In genomic region chr4:42671431-42672194, GRCh38 we compare ENCODE assay signal across 8 cellular contexts. TPM values are rescaled to one million over a fixed set of nuclear protein-coding genes. Genes with fewer than 3 reads are reported as not detected.
A peak's percentile ranks its signal among the peaks of the same experiment; 100 is the strongest.
DNase-seq lines count a peak whose midpoint lies in the region; ATAC-seq lines count a peak whose summit lies in the region.

No MANE protein-coding gene starts in this region.

- peaks cover 35% of the 10 kb centered on the region for H3K4me1 Mint-ChIP-seq in activated CD4-positive, alpha-beta T cell treated with anti-CD3 and anti-CD28 coated beads, Interleukin-2, amount 10 ng/mL, durations not matched to agents 24 days and 14 days
- peaks cover 82% of the 10 kb centered on the region for H3K4me1 Mint-ChIP-seq in stimulated activated naive CD8-positive, alpha-beta T cell treated with anti-CD3 and anti-CD28 coated beads, Interleukin-15, Interleukin-2, amounts not matched to agents 100 ng/mL and 50 ng/mL, for 24 hours (ENCODE audit: low read depth)

- peak; percentile 78 for DNase-seq in activated CD4-positive, alpha-beta T cell treated with anti-CD3 and anti-CD28 coated beads, Interleukin-2, amount 10 ng/mL, durations not matched to agents 24 days and 14 days
- DNase-seq in activated CD4-positive, alpha-beta T cell treated with anti-CD3 and anti-CD28 coated beads for 1 hour, result no peak
- DNase-seq in activated T-cell treated with anti-CD3 and anti-CD28 coated beads, Interleukin-2, amount 50 U/mL, for 48 hours, result peak; percentile 42 to 53
- DNase-seq in H7 (no peak), DMS114 treated with DMSO at 0.1 percent for 48 hours (lab: John Stamatoyannopoulos, UW; ENCODE audit: unreplicated experiment) (no peak)

- intact Hi-C loops in activated CD4-positive, alpha-beta T cell treated with anti-CD3 and anti-CD28 coated beads, Interleukin-2, amount 10 ng/mL, durations not matched to agents 24 days and 14 days (cut with micrococcal nuclease), result loop anchor here (1.0 to 2.0 kb wide), 3 partner anchors 14 to 43 kb away; partner anchors contain the start of gene ATP8A1

- H3K36me3 ChIP-seq in H7 (replicated peaks; ENCODE audit: control insufficient read depth, insufficient read depth, low read length), result no peaks in the 10 kb centered on the region

- peaks cover under 1% of the 10 kb centered on the region for H3K27me3 Mint-ChIP-seq in activated CD4-positive, alpha-beta T cell treated with anti-CD3 and anti-CD28 coated beads, Interleukin-2, amount 10 ng/mL, durations not matched to agents 24 days and 14 days
- no peaks in the 10 kb centered on the region for H3K27me3 Mint-ChIP-seq in stimulated activated naive CD8-positive, alpha-beta T cell treated with anti-CD3 and anti-CD28 coated beads, Interleukin-15, Interleukin-2, amounts not matched to agents 100 ng/mL and 50 ng/mL, for 24 hours

- peak overlapping the region; percentile 42 for H3K4me3 Mint-ChIP-seq in activated CD4-positive, alpha-beta T cell treated with anti-CD3 and anti-CD28 coated beads, Interleukin-2, amount 10 ng/mL, durations not matched to agents 24 days and 14 days
- H3K4me3 Mint-ChIP-seq in stimulated activated naive CD8-positive, alpha-beta T cell treated with anti-CD3 and anti-CD28 coated beads, Interleukin-15, Interleukin-2, amounts not matched to agents 100 ng/mL and 50 ng/mL, for 24 hours, result peak overlapping the region; percentile 70

- H3K27ac Mint-ChIP-seq in activated CD4-positive, alpha-beta T cell treated with anti-CD3 and anti-CD28 coated beads, Interleukin-2, amount 10 ng/mL, durations not matched to agents 24 days and 14 days, result peak overlapping the region; percentile 88
- H3K27ac Mint-ChIP-seq in stimulated activated naive CD8-positive, alpha-beta T cell treated with anti-CD3 and anti-CD28 coated beads, Interleukin-15, Interleukin-2, amounts not matched to agents 100 ng/mL and 50 ng/mL, for 24 hours, result peak overlapping the region; percentile 95

- H3K9me3 Mint-ChIP-seq in activated CD4-positive, alpha-beta T cell treated with anti-CD3 and anti-CD28 coated beads, Interleukin-2, amount 10 ng/mL, durations not matched to agents 24 days and 14 days, result peaks cover 10% of the 10 kb centered on the region
- H3K9me3 Mint-ChIP-seq in stimulated activated naive CD8-positive, alpha-beta T cell treated with anti-CD3 and anti-CD28 coated beads, Interleukin-15, Interleukin-2, amounts not matched to agents 100 ng/mL and 50 ng/mL, for 24 hours, result no peaks in the 10 kb centered on the region

- ATAC-seq in HG03135 (IDR thresholded peaks at IDR 0.05; ENCODE audit: unreplicated experiment) (peak; percentile 94), HG02870 (IDR thresholded peaks at IDR 0.05; ENCODE audit: unreplicated experiment) (no peak)

- no peaks in the 10 kb centered on the region for H3K27me3 ChIP-seq in H7 (ENCODE audit: control insufficient read depth, insufficient read depth, low read length)

- no peak overlapping the region for H3K4me3 ChIP-seq in H7 (ENCODE audit: insufficient read depth, low read depth, low read length)

- H3K36me3 Mint-ChIP-seq in activated CD4-positive, alpha-beta T cell treated with anti-CD3 and anti-CD28 coated beads, Interleukin-2, amount 10 ng/mL, durations not matched to agents 24 days and 14 days (ENCODE audit: low read depth), result peaks cover 5% of the 10 kb centered on the region
- H3K36me3 Mint-ChIP-seq in stimulated activated naive CD8-positive, alpha-beta T cell treated with anti-CD3 and anti-CD28 coated beads, Interleukin-15, Interleukin-2, amounts not matched to agents 100 ng/mL and 50 ng/mL, for 24 hours (ENCODE audit: low read depth), result peaks cover 13% of the 10 kb centered on the region

RNA-seq across cellular contexts. Expression of gene ATP8A1, which starts 14.7 kb away (rescaled TPM):
- total RNA-seq in activated CD4-positive, alpha-beta T cell treated with anti-CD3 and anti-CD28 coated beads, Interleukin-2, amount 10 ng/mL, durations not matched to agents 24 days and 14 days, result 21.8 and 24.3 TPM in 2 replicates
- total RNA-seq in H7 (2014; rRNA removed; shearing (Covaris generic)), result 3.9 and 7.0 TPM in 2 replicates

Comparison
In these comparisons a context has a peak if more than half of its experiments do, and no peak if none do; other contexts are left out.
1. DNase-seq: peak in activated CD4-positive, alpha-beta T cell treated with anti-CD3 and anti-CD28 coated beads, Interleukin-2, amount 10 ng/mL, durations not matched to agents 24 days and 14 days (single experiment) and activated T-cell treated with anti-CD3 and anti-CD28 coated beads, Interleukin-2, amount 50 U/mL, for 48 hours (2 of 2); none in activated CD4-positive, alpha-beta T cell treated with anti-CD3 and anti-CD28 coated beads for 1 hour (single experiment), H7 (single experiment) and DMS114 treated with DMSO at 0.1 percent for 48 hours (single experiment).